In the genomic region with DNA sequence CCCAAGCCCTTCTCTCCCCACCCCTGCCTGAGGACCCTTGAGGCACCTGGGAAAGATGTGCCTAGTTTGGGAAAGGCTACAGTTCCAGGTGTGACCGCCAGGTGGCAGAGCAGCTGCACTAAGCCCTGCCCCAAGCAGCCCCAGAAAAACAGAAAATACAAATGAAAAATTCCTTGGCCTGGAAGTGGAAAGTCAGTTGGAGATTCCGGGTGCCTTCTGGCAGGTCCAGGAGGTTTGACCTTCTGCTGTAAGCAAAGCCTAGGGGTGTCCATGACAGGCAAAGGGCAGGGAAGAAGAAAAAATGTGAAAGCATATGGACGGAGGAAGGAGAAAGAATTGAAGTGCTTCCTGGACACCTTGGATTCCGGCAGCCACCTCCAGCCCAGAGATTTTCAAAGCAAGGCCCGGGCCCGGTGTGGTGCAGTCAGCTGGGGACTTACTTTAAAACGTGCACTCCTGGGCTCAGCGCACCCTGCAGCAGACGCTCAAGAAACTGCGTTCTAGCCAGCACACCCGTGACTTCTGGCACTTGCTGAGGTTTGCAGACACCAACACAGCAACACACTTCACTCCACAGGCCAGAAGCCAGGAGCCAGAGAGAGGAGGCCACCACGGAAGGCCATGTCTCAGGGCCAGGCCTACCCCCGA, we compare ENCODE assay signal across 8 cellular contexts. TPM values are rescaled to one million over a fixed set of nuclear protein-coding genes. Genes with fewer than 3 reads are reported as not detected.
DNase-seq lines count a peak whose midpoint lies in the region; ATAC-seq, FAIRE-seq and TF ChIP-seq lines count a peak whose summit lies in the region.

No MANE protein-coding gene starts in this region.

- peaks cover 3% of the 10 kb centered on the region; the same call in 1 of the 2 replicates for H3K23me2 ChIP-seq in H1 (ENCODE audit: low read depth, low read length)

- H4K91ac ChIP-seq in H1 (replicated peaks; ENCODE audit: insufficient read length, low read length) = no peak overlapping the region

- no peak overlapping the region; the same call in 1 of the 2 replicates for H2AFZ ChIP-seq in H1 (ENCODE audit: low read length)

- 0 out of 2 replicates have a peak overlapping the region, but pooled peaks have one; percentile 19 for H4K8ac ChIP-seq in H1 (ENCODE audit: extremely low read depth, insufficient read depth, low read length)

- no peak overlapping the region for H3K23ac ChIP-seq in H1 (ENCODE audit: insufficient read length)

- FAIRE-seq in H1 (lab: Jason Lieb, UNC) = peak; percentile 84

- H3K4me2 ChIP-seq in H1 (ENCODE audit: insufficient read depth in 1 of 2, low read depth in 2 of 2, low read length in 2 of 2) = no peak overlapping the region

- peak; percentile 91 to 93 for TF ChIP-seq RAD21 in H1 (IDR thresholded peaks at IDR 0.05 in 1 of 2, conservative IDR thresholded peaks at IDR 0.05 in 1 of 2; ENCODE audit: low read depth in 2 of 2, low read length in 2 of 2)

- no peaks in the 10 kb centered on the region for H3K9me3 ChIP-seq in H1 (ENCODE audit: insufficient read depth in 2 of 2, low read depth in 1 of 2, low read length in 1 of 2)

- POLR2A ChIA-PET in activated CD8-positive, alpha-beta T cell treated with anti-CD3 and anti-CD28 coated beads, Interleukin-2, amount 10 ng/mL, durations not matched to agents 7 days and 5 days (lab: Charles Lee) = no interaction called here
- POLR2A ChIA-PET in H1 (lab: Charles Lee; ENCODE audit: partially characterized antibody) = no interaction called here

- H3K14ac ChIP-seq in H1 (ENCODE audit: insufficient read length) = no peak overlapping the region

- no peaks in the 10 kb centered on the region for H3K79me2 ChIP-seq in H1 (ENCODE audit: control insufficient read depth in 1 of 2, insufficient read depth in 2 of 2, low read length in 2 of 2)

- peak overlapping the region; percentile 82; the same call in 1 of the 2 replicates for H2BK5ac ChIP-seq in H1 (ENCODE audit: low read depth, low read length)

- H4K5ac ChIP-seq in H1 (ENCODE audit: insufficient read length, low read depth, low read length) = no peak overlapping the region

- H3K36me3 ChIP-seq in H1 (ENCODE audit: control insufficient read depth in 2 of 4, insufficient read depth in 4 of 4, low read length in 3 of 4) = no peaks in the 10 kb centered on the region

- H3K27ac Mint-ChIP-seq in activated CD8-positive, alpha-beta T cell treated with anti-CD3 and anti-CD28 coated beads, Interleukin-2, amount 10 ng/mL, durations not matched to agents 7 days and 5 days = no peak overlapping the region
- H3K27ac Mint-ChIP-seq in mesothelial cell of epicardium = peak overlapping the region; percentile 89

- H4K20me1 ChIP-seq in H1 (replicated peaks in 1 of 2; ENCODE audit: control insufficient read depth in 1 of 2, insufficient read depth in 2 of 2, low read length in 2 of 2) = peaks cover 0 to 2% of the 10 kb centered on the region in 2 experiments

- ATAC-seq in activated CD8-positive, alpha-beta T cell treated with anti-CD3 and anti-CD28 coated beads, Interleukin-2, amount 10 ng/mL, durations not matched to agents 7 days and 5 days = peak; percentile 51
- ATAC-seq in HG02642 (IDR thresholded peaks at IDR 0.05; ENCODE audit: poor library complexity, unreplicated experiment) (no peak), HG03439 (IDR thresholded peaks at IDR 0.05; ENCODE audit: unreplicated experiment) (no peak)

- peak overlapping the region; percentile 35; the same call in 1 of the 2 replicates for H2BK20ac ChIP-seq in H1 (ENCODE audit: low read length)

- H3K4me1 Mint-ChIP-seq in activated CD8-positive, alpha-beta T cell treated with anti-CD3 and anti-CD28 coated beads, Interleukin-2, amount 10 ng/mL, durations not matched to agents 7 days and 5 days (ENCODE audit: low read depth) = peaks cover 6% of the 10 kb centered on the region
- peaks cover 21% of the 10 kb centered on the region for H3K4me1 Mint-ChIP-seq in mesothelial cell of epicardium

- no peak overlapping the region for H3K27ac ChIP-seq in H1 (ENCODE audit: low read depth, low read length)

- peaks cover 0 to 8% (median 6%) of the 10 kb centered on the region in 4 experiments; a peak in 6 of 7 replicates for H3K4me1 ChIP-seq in H1 (replicated peaks in 1 of 4; ENCODE audit: control insufficient read depth in 3 of 4, insufficient read depth in 4 of 4, low read length in 3 of 4)

- no peaks in the 10 kb centered on the region for H3K9me3 Mint-ChIP-seq in activated CD8-positive, alpha-beta T cell treated with anti-CD3 and anti-CD28 coated beads, Interleukin-2, amount 10 ng/mL, durations not matched to agents 7 days and 5 days (ENCODE audit: insufficient read depth)
- H3K9me3 Mint-ChIP-seq in mesothelial cell of epicardium = peaks cover 13% of the 10 kb centered on the region

- CTCF ChIA-PET in activated CD8-positive, alpha-beta T cell treated with anti-CD3 and anti-CD28 coated beads, Interleukin-2, amount 10 ng/mL, durations not matched to agents 7 days and 5 days (lab: Charles Lee) = interaction anchor here (0.6 to 1.0 kb wide), 4 partner anchors 17 to 115 kb away, joined by 3 to 5 read pairs (median 3); no protein-coding TSS in a partner anchor
- CTCF ChIA-PET in H1 (lab: Charles Lee; ENCODE audit: partially characterized antibody) = interaction anchor here (0.6 to 1.4 kb wide), 11 partner anchors 11 to 813 kb away, joined by 3 to 4 read pairs (median 4); no protein-coding TSS in a partner anchor

- H3K79me1 ChIP-seq in H1 (ENCODE audit: low read depth, low read length) = no peaks in the 10 kb centered on the region

- no peak for TF ChIP-seq EP300 in H1 (IDR thresholded peaks at IDR 0.05; ENCODE audit: borderline replicate concordance in 1 of 2, low read depth in 2 of 2, low read length in 2 of 2)

- no peak overlapping the region for H3K4me3 Mint-ChIP-seq in activated CD8-positive, alpha-beta T cell treated with anti-CD3 and anti-CD28 coated beads, Interleukin-2, amount 10 ng/mL, durations not matched to agents 7 days and 5 days
- no peak overlapping the region for H3K4me3 Mint-ChIP-seq in mesothelial cell of epicardium

- WGBS in H1 (ENCODE audit: extremely low coverage in 1 of 2, insufficient coverage in 1 of 2, insufficient read length in 1 of 2, insufficient replicate concordance in 2 of 2, low coverage in 1 of 2, low lambda C conversion rate in 2 of 2, missing lambda C conversion rate in 1 of 2), 2 experiments = 72% methylated on average over 13 of the region's 13 CpGs; no CpG with 5 or more reads in 1 of the 2 experiments

- DNase-seq in NCI-H146 (lab: John Stamatoyannopoulos, UW) = peak; percentile 17
- DNase-seq in activated CD8-positive, alpha-beta T cell treated with anti-CD3 and anti-CD28 coated beads, Interleukin-2, amount 10 ng/mL, durations not matched to agents 7 days and 5 days = peak; percentile 59
- DNase-seq in H1 (ENCODE audit: low read depth in 1 of 2, low spot score in 2 of 2) = peak in 1 of 2 experiments; percentile 92
- DNase-seq in mesothelial cell of epicardium (ENCODE audit: low spot score in 2 of 2, unreplicated experiment in 2 of 2) = peak in 1 of 2 experiments; percentile 81
- peak; percentile 14 to 25 for DNase-seq in stimulated activated CD8-positive, alpha-beta memory T cell treated with anti-CD3 and anti-CD28 coated beads, Interleukin-4, amount 100 ng/mL, for 1 hour (ENCODE audit: low read depth in 2 of 2, low spot score in 1 of 2)

- H3K18ac ChIP-seq in H1 (ENCODE audit: extremely low read depth, low read length) = 0 out of 2 replicates have a peak overlapping the region, but pooled peaks have one; percentile 10

- H2BK15ac ChIP-seq in H1 (ENCODE audit: low read length) = peak overlapping the region; percentile 19; the same call in 1 of the 2 replicates

- H3K27me3 ChIP-seq in H1 (replicated peaks in 1 of 4; ENCODE audit: control insufficient read depth in 3 of 4, extremely low read depth in 1 of 4, insufficient read depth in 3 of 4, low read length in 3 of 4) = no peaks in the 10 kb centered on the region; a peak in 3 of 7 replicates

- no peak for TF ChIP-seq POLR2A in H1 (IDR thresholded peaks at IDR 0.05; ENCODE audit: control extremely low read depth in 1 of 2, low read depth in 2 of 2, low read length in 2 of 2)

- H2BK12ac ChIP-seq in H1 (ENCODE audit: low read depth, low read length) = peak overlapping the region; percentile 83; the same call in 1 of the 2 replicates

- peak overlapping the region; percentile 46 for H3K4ac ChIP-seq in H1 (replicated peaks; ENCODE audit: insufficient read length, low read depth, low read length)

- no peak overlapping the region for H2BK120ac ChIP-seq in H1 (replicated peaks; ENCODE audit: low read depth, low read length)

- TF ChIP-seq CTCF in GM12872 (IDR thresholded peaks at IDR 0.05; ENCODE audit: insufficient read depth, low read depth, low read length) (peak; percentile 97), H1 (IDR thresholded peaks at IDR 0.05; ENCODE audit: control extremely low read depth in 1 of 3, insufficient read depth in 1 of 3, low read depth in 1 of 3, low read length in 3 of 3) (peak; percentile 90 to 96 (median 90)), mesothelial cell of epicardium (IDR thresholded peaks at IDR 0.05; ENCODE audit: unreplicated experiment) (peak; percentile 99)

- H3K9ac ChIP-seq in H1 (replicated peaks in 1 of 4; ENCODE audit: extremely low read depth in 1 of 4, low read depth in 3 of 4, low read length in 3 of 4) = no peak overlapping the region

- no peak overlapping the region; the same call in 1 of the 2 replicates for H2AK5ac ChIP-seq in H1 (ENCODE audit: low read depth, low read length)

- no peaks in the 10 kb centered on the region for H3K36me3 Mint-ChIP-seq in activated CD8-positive, alpha-beta T cell treated with anti-CD3 and anti-CD28 coated beads, Interleukin-2, amount 10 ng/mL, durations not matched to agents 7 days and 5 days (ENCODE audit: low read depth)
- H3K36me3 Mint-ChIP-seq in mesothelial cell of epicardium = no peaks in the 10 kb centered on the region

- H3K4me3 ChIP-seq in H1 (ENCODE audit: extremely low read depth in 1 of 4, insufficient read depth in 2 of 4, low read depth in 3 of 4, low read length in 4 of 4) = no peak overlapping the region

- peaks cover 1% of the 10 kb centered on the region for H3K27me3 Mint-ChIP-seq in activated CD8-positive, alpha-beta T cell treated with anti-CD3 and anti-CD28 coated beads, Interleukin-2, amount 10 ng/mL, durations not matched to agents 7 days and 5 days (ENCODE audit: low read depth)
- H3K27me3 Mint-ChIP-seq in mesothelial cell of epicardium (ENCODE audit: low read depth) = peaks cover 15% of the 10 kb centered on the region

- no peak overlapping the region for H3K56ac ChIP-seq in H1 (replicated peaks; ENCODE audit: insufficient read length, low read depth, low read length)

RNA-seq across cellular contexts. Expression of gene SLC22A11, which starts 2.1 kb away (rescaled TPM):
- not detected for total RNA-seq in activated CD8-positive, alpha-beta T cell treated with anti-CD3 and anti-CD28 coated beads, Interleukin-2, amount 10 ng/mL, durations not matched to agents 7 days and 5 days
- total RNA-seq in H1 (2021; fragmentation: NEBNext Ultra II Directional; extraction: Animal tissue kit (Norgen Biotek cat#: 25700)) = not detected in 2 replicates
- polyA plus RNA-seq in H1 (2011; rRNA removed) = 0.05 TPM in 1 of 2 replicates, not detected in the other
- not detected for polyA plus RNA-seq in H1 (2011; cell fraction: cytosol; rRNA removed)
- not detected for polyA plus RNA-seq in H1 (2011; cell fraction: nucleus; rRNA removed)
- not detected in 4 replicates for polyA plus RNA-seq in H1 (2012, experiment 1 of 2)
- polyA plus RNA-seq in H1 (2012, experiment 2 of 2) = not detected
- 0.04 TPM for polyA plus RNA-seq in H1 (2013, experiment 1 of 2)
- polyA plus RNA-seq in H1 (2013, experiment 2 of 2) = not detected
- polyA minus RNA-seq in H1 (2011; rRNA and poly(A)+ RNA removed) = not detected in 2 replicates
- not detected for polyA minus RNA-seq in H1 (2011; cell fraction: cytosol; rRNA and poly(A)+ RNA removed)
- not detected for polyA minus RNA-seq in H1 (2011; cell fraction: nucleus; rRNA and poly(A)+ RNA removed)
- total RNA-seq in mesothelial cell of epicardium = 0.09 to 0.13 TPM (median 0.09 TPM) in 3 replicates

RNA-seq across cellular contexts. Expression of gene SLC22A12, which starts 37.3 kb away (rescaled TPM):
- not detected for total RNA-seq in activated CD8-positive, alpha-beta T cell treated with anti-CD3 and anti-CD28 coated beads, Interleukin-2, amount 10 ng/mL, durations not matched to agents 7 days and 5 days
- total RNA-seq in H1 (2021; fragmentation: NEBNext Ultra II Directional; extraction: Animal tissue kit (Norgen Biotek cat#: 25700)) = not detected in 2 replicates
- not detected in 2 replicates for polyA plus RNA-seq in H1 (2011; rRNA removed)
- polyA plus RNA-seq in H1 (2011; cell fraction: cytosol; rRNA removed) = not detected
- polyA plus RNA-seq in H1 (2011; cell fraction: nucleus; rRNA removed) = not detected
- polyA plus RNA-seq in H1 (2012, experiment 1 of 2) = not detected in 4 replicates
- polyA plus RNA-seq in H1 (2012, experiment 2 of 2) = not detected
- not detected for polyA plus RNA-seq in H1 (2013, experiment 1 of 2)
- polyA plus RNA-seq in H1 (2013, experiment 2 of 2) = not detected
- polyA minus RNA-seq in H1 (2011; rRNA and poly(A)+ RNA removed) = not detected in 2 replicates
- polyA minus RNA-seq in H1 (2011; cell fraction: cytosol; rRNA and poly(A)+ RNA removed) = not detected
- polyA minus RNA-seq in H1 (2011; cell fraction: nucleus; rRNA and poly(A)+ RNA removed) = not detected
- total RNA-seq in mesothelial cell of epicardium = not detected in 3 replicates
